ENCODE assay signal across 14 cellular contexts in genomic region chr11:67665537-67666302, GRCh38. TPM values are rescaled to one million over a fixed set of nuclear protein-coding genes. Genes with fewer than 3 reads are reported as not detected.
DNase-seq lines count a peak whose midpoint lies in the region; ATAC-seq, FAIRE-seq and TF ChIP-seq lines count a peak whose summit lies in the region.
"Had no signal": no experiment of that assay in that cellular context is flagged by ENCODE, and none has a peak within 500 bp of the region (broad histone marks: within the 10 kb centered on the region; RNA-seq: fewer than 3 reads in every experiment).

No MANE protein-coding gene starts in this region.

- H3K9ac ChIP-seq in mammary epithelial cell (ENCODE audit: insufficient read depth, low read length), result no peak overlapping the region
- no peak overlapping the region for H3K9ac ChIP-seq in PC-3 (ENCODE audit: low read length)
- no peak overlapping the region for H3K9ac ChIP-seq in keratinocyte (ENCODE audit: control insufficient read depth, extremely low read depth, insufficient read depth, low read length)
- H3K9ac ChIP-seq in mesenchymal stem cell (ENCODE audit: low read length), result no peak overlapping the region

- H3K27ac ChIP-seq in mammary epithelial cell (ENCODE audit: insufficient read depth, low read depth, low read length) (no peak overlapping the region), PC-3 (ENCODE audit: low read length) (no peak overlapping the region), keratinocyte (ENCODE audit: control insufficient read depth, insufficient read depth, low read length) (no peak overlapping the region), upper lobe of left lung (no peak overlapping the region), mesenchymal stem cell (ENCODE audit: low read length, poor library complexity, severe bottlenecking) (no peak overlapping the region)

- no peak overlapping the region for H3K18ac ChIP-seq in mesenchymal stem cell (ENCODE audit: low read depth in 1 of 2, low read length in 2 of 2)

- no peak for TF ChIP-seq EP300 in upper lobe of left lung (IDR thresholded peaks at IDR 0.05)

- H4K8ac ChIP-seq in mesenchymal stem cell (ENCODE audit: low read length), result no peak overlapping the region

- in situ Hi-C loops in mammary epithelial cell (cut with MboI; ENCODE audit: low sequenced_read_pairs in 2 of 2), result no loop called here

- H3K23ac ChIP-seq in mesenchymal stem cell (ENCODE audit: low read length in 2 of 2), result no peak overlapping the region

- no peak overlapping the region for H2BK12ac ChIP-seq in mesenchymal stem cell (ENCODE audit: low read length in 2 of 2)

- POLR2A ChIA-PET in MCF 10A (lab: Yijun Ruan, JAX) (interaction anchor here (1.0 kb wide), 1 partner anchor 54 kb away, joined by 3 read pairs; no protein-coding TSS in a partner anchor), PC-3 (lab: Charles Lee; ENCODE audit: unreplicated experiment) (no interaction called here)

- no peak for FAIRE-seq in keratinocyte (lab: Jason Lieb, UNC)

- H3K4me1 ChIP-seq in mammary epithelial cell (ENCODE audit: insufficient read depth, low read length) (no peaks in the 10 kb centered on the region), PC-3 (ENCODE audit: insufficient read depth, low read length) (no peaks in the 10 kb centered on the region), keratinocyte (ENCODE audit: control insufficient read depth, extremely low read depth, insufficient read depth, low read length) (no peaks in the 10 kb centered on the region), upper lobe of left lung (no peaks in the 10 kb centered on the region), mesenchymal stem cell (ENCODE audit: control insufficient read depth, insufficient read depth, low read depth, low read length) (peaks cover 2% of the 10 kb centered on the region)

- no peak overlapping the region for H4K91ac ChIP-seq in mesenchymal stem cell (ENCODE audit: low read length)

- H3K79me1 ChIP-seq in mesenchymal stem cell (replicated peaks; ENCODE audit: low read length, poor library complexity, severe bottlenecking), result no peaks in the 10 kb centered on the region

- no peaks in the 10 kb centered on the region for H3K4me1 Mint-ChIP-seq in MCF 10A (ENCODE audit: insufficient read depth, unreplicated experiment)

- H3K36me3 Mint-ChIP-seq in MCF 10A (ENCODE audit: insufficient read depth, unreplicated experiment), result no peaks in the 10 kb centered on the region
- H3K36me3 Mint-ChIP-seq: IgD-negative memory B cell had no signal

- H3K36me3 ChIP-seq in mammary epithelial cell (ENCODE audit: insufficient read depth, low read length) (no peaks in the 10 kb centered on the region), PC-3 (ENCODE audit: low read depth, low read length) (no peaks in the 10 kb centered on the region), keratinocyte (ENCODE audit: control insufficient read depth in 2 of 2, extremely low read depth in 1 of 2, insufficient read depth in 2 of 2, low read length in 2 of 2) (no peaks in the 10 kb centered on the region), upper lobe of left lung (no peaks in the 10 kb centered on the region), mesenchymal stem cell (ENCODE audit: control insufficient read depth in 1 of 2, insufficient read depth in 2 of 2, low read depth in 1 of 2, low read length in 2 of 2) (no peaks in the 10 kb centered on the region)

- no peaks in the 10 kb centered on the region for H3K9me1 ChIP-seq in keratinocyte (ENCODE audit: control insufficient read depth, extremely low read depth, insufficient read depth, low read length)

- ATAC-seq in PC-3 (peak; percentile 87), upper lobe of left lung (ENCODE audit: low FRiP score in 2 of 2) (peak in 1 of 2 donors; percentile 24)

- H3K4me3 ChIP-seq in mammary epithelial cell (replicated peaks in 1 of 3; ENCODE audit: insufficient read depth in 1 of 3, low read depth in 2 of 3, low read length in 3 of 3) (no peak overlapping the region), PC-3 (ENCODE audit: low read length) (no peak overlapping the region), keratinocyte (ENCODE audit: control insufficient read depth in 2 of 3, extremely low read depth in 1 of 3, insufficient read depth in 2 of 3, low read depth in 1 of 3, low read length in 3 of 3) (no peak overlapping the region), upper lobe of left lung (no peak overlapping the region), foreskin fibroblast (ENCODE audit: low read depth in 1 of 2, low read length in 2 of 2) (no peak overlapping the region), mesenchymal stem cell (ENCODE audit: insufficient read depth in 1 of 2, low read depth in 1 of 2, low read length in 2 of 2) (no peak overlapping the region)

- H2AK5ac ChIP-seq in mesenchymal stem cell (ENCODE audit: low read length, severe bottlenecking), result no peak overlapping the region

- H3K9me2 ChIP-seq in PC-3 (replicated peaks; ENCODE audit: low read length), result no peaks in the 10 kb centered on the region

- 100% methylated on average over 2 of the region's 25 CpGs for WGBS in mammary epithelial cell (ENCODE audit: low coverage, missing lambda C conversion rate)
- WGBS in upper lobe of left lung, 2 donors, result 66 to 72% methylated on average over 17 to 21 of the region's 25 CpGs
- WGBS in mesenchymal stem cell, result 85% methylated on average over 25 of the region's 25 CpGs

- H4K20me1 ChIP-seq in mammary epithelial cell (ENCODE audit: insufficient read depth, low read length) (no peaks in the 10 kb centered on the region), PC-3 (ENCODE audit: low read length) (no peaks in the 10 kb centered on the region), keratinocyte (ENCODE audit: control insufficient read depth, extremely low read depth, insufficient read depth, low read length) (no peaks in the 10 kb centered on the region)

- H3F3A ChIP-seq in PC-3 (ENCODE audit: low read length, unreplicated experiment), result no peaks in the 10 kb centered on the region

- no peak overlapping the region for H3K4me3 Mint-ChIP-seq in MCF 10A (ENCODE audit: unreplicated experiment)
- H3K4me3 Mint-ChIP-seq: T-helper 1 cell treated with Interleukin-12 subunit alpha and Interleukin-12 subunit beta and Interleukin-4 antibody, amounts not matched to agents 30 μg/mL and 1 μg/mL, for 36 hours had no signal

- H3K27me3 ChIP-seq in mammary epithelial cell (ENCODE audit: insufficient read depth, low read length), result no peaks in the 10 kb centered on the region
- H3K27me3 ChIP-seq in PC-3 (ENCODE audit: low read length), result no peaks in the 10 kb centered on the region
- H3K27me3 ChIP-seq in keratinocyte (ENCODE audit: control insufficient read depth, extremely low read depth, insufficient read depth, low read length), result no peaks in the 10 kb centered on the region
- H3K27me3 ChIP-seq in upper lobe of left lung, result no peaks in the 10 kb centered on the region
- H3K27me3 ChIP-seq in mesenchymal stem cell (ENCODE audit: control insufficient read depth in 1 of 2, insufficient read depth in 1 of 2, low read length in 2 of 2), result peaks cover 15 to 57% of the 10 kb centered on the region in 2 experiments

- intact Hi-C loops in MCF 10A (cut with micrococcal nuclease), result no loop called here
- intact Hi-C loops in mammary epithelial cell (cut with micrococcal nuclease), result no loop called here
- intact Hi-C loops in PC-3 (cut with micrococcal nuclease), result loop anchor here (1.0 kb wide), 1 partner anchor 26 kb away; no protein-coding TSS in a partner anchor

- H3K79me2 ChIP-seq in mammary epithelial cell (ENCODE audit: insufficient read depth, low read length) (no peaks in the 10 kb centered on the region), PC-3 (ENCODE audit: low read length) (no peaks in the 10 kb centered on the region), keratinocyte (ENCODE audit: control insufficient read depth, insufficient read depth, low read length) (no peaks in the 10 kb centered on the region)

- TF ChIP-seq CTCF in MCF 10A (IDR thresholded peaks at IDR 0.05; ENCODE audit: unreplicated experiment), result peak; percentile 22
- TF ChIP-seq CTCF in mammary epithelial cell (conservative IDR thresholded peaks at IDR 0.05 in 1 of 2, IDR thresholded peaks at IDR 0.05 in 1 of 2; ENCODE audit: extremely low read depth in 1 of 2, insufficient read depth in 1 of 2, low read depth in 1 of 2, low read length in 2 of 2), result peak in 1 of 2 donors; percentile 68
- peak; percentile 76 for TF ChIP-seq CTCF in PC-3 (conservative IDR thresholded peaks at IDR 0.05; ENCODE audit: low read depth, low read length)
- TF ChIP-seq CTCF in keratinocyte (optimal IDR thresholded peaks at IDR 0.05 in 1 of 3, IDR thresholded peaks at IDR 0.05 in 1 of 3, conservative IDR thresholded peaks at IDR 0.05 in 1 of 3; ENCODE audit: extremely low read depth in 1 of 3, insufficient read depth in 2 of 3, low read length in 3 of 3), result peak in 2 of 3 experiments; percentile 22 to 55
- peak in 3 of 6 experiments; percentile 50 to 61 (median 54) for TF ChIP-seq CTCF in upper lobe of left lung (IDR thresholded peaks at IDR 0.05)
- no peak for TF ChIP-seq CTCF in foreskin fibroblast (IDR thresholded peaks at IDR 0.05; ENCODE audit: low read depth, low read length)

- H2BK15ac ChIP-seq in mesenchymal stem cell (ENCODE audit: low read depth, poor library complexity, severe bottlenecking), result no peak overlapping the region

- H3K4me2 ChIP-seq in mammary epithelial cell (ENCODE audit: insufficient read depth, low read depth, low read length) (no peak overlapping the region), PC-3 (ENCODE audit: low read length) (no peak overlapping the region), keratinocyte (ENCODE audit: control insufficient read depth, extremely low read depth, insufficient read depth, low read depth, low read length) (no peak overlapping the region), mesenchymal stem cell (ENCODE audit: low read length, poor library complexity, severe bottlenecking) (no peak overlapping the region)

- dilution Hi-C loops in mammary epithelial cell (cut with HindIII; ENCODE audit: low sequenced_read_pairs), result no loop called here
- dilution Hi-C loops in keratinocyte (cut with MboI; ENCODE audit: extremely low pct_ligation_motif_present, low sequenced_read_pairs), result no loop called here

- H3K9me3 ChIP-seq in mammary epithelial cell (replicated peaks; ENCODE audit: insufficient read depth, low read length) (no peaks in the 10 kb centered on the region), PC-3 (ENCODE audit: low read length) (no peaks in the 10 kb centered on the region), keratinocyte (ENCODE audit: control insufficient read depth, low read depth, low read length) (no peaks in the 10 kb centered on the region), upper lobe of left lung (no peaks in the 10 kb centered on the region), mesenchymal stem cell (ENCODE audit: control insufficient read depth, low read length) (no peaks in the 10 kb centered on the region)

- TF ChIP-seq POLR2A in upper lobe of left lung (IDR thresholded peaks at IDR 0.05), result no peak

- peak; percentile 27 for DNase-seq in MCF 10A (ENCODE audit: unreplicated experiment)
- DNase-seq in mammary epithelial cell, result no peak
- peak; percentile 72 for DNase-seq in PC-3
- no peak for DNase-seq in keratinocyte (ENCODE audit: low read depth, low spot score)
- DNase-seq in upper lobe of left lung, result peak; percentile 55 to 64
- DNase-seq in foreskin fibroblast, result no peak
- DNase-seq in mesenchymal stem cell, result no peak
- no peak for DNase-seq in activated naive CD4-positive, alpha-beta T cell (lab: John Stamatoyannopoulos, UW)
- DNase-seq: activated T-cell treated with anti-CD3 and anti-CD28 coated beads for 4 hours, erythroblast, NCI-H446 treated with DMSO at 0.1 percent for 48 hours had no signal

- H2AFZ ChIP-seq in mammary epithelial cell (ENCODE audit: low read depth, low read length) (no peak overlapping the region), PC-3 (ENCODE audit: low read length) (peak overlapping the region; percentile 71; the same call in 1 of the 2 replicates), keratinocyte (ENCODE audit: control insufficient read depth, low read length) (no peak overlapping the region), mesenchymal stem cell (ENCODE audit: low read depth, low read length) (no peak overlapping the region)

- no peak overlapping the region for H2BK5ac ChIP-seq in mesenchymal stem cell (ENCODE audit: low read depth, low read length, poor library complexity, severe bottlenecking)

- H3K14ac ChIP-seq in mesenchymal stem cell (ENCODE audit: low read length in 2 of 2), result no peak overlapping the region

- no peak overlapping the region for H2BK120ac ChIP-seq in mesenchymal stem cell (ENCODE audit: low read depth, low read length)

- no TSS peak for BruUV-seq in MCF 10A (replicated peaks; lab: Mats Ljungman, UMichigan)
- BruUV-seq in mammary epithelial cell (replicated peaks; lab: Mats Ljungman, UMichigan), result no TSS peak
- no TSS peak for BruUV-seq in PC-3 (replicated peaks; lab: Mats Ljungman, UMichigan)

- H3K9me3 Mint-ChIP-seq in MCF 10A (ENCODE audit: unreplicated experiment), result no peaks in the 10 kb centered on the region
- H3K9me3 Mint-ChIP-seq: IgD-negative memory B cell; T-helper 1 cell treated with Interleukin-12 subunit alpha and Interleukin-12 subunit beta and Interleukin-4 antibody, amounts not matched to agents 30 μg/mL and 1 μg/mL, for 36 hours had no signal

- no peaks in the 10 kb centered on the region for H3K27me3 Mint-ChIP-seq in MCF 10A (ENCODE audit: insufficient read depth, unreplicated experiment)

- CTCF ChIA-PET in MCF 10A (lab: Yijun Ruan, JAX) (interaction anchor here (0.6 to 0.7 kb wide), 2 partner anchors 14 to 46 kb away, joined by 4 read pairs; no protein-coding TSS in a partner anchor), mammary epithelial cell (lab: Charles Lee; ENCODE audit: low non-redundant PET) (no interaction called here), PC-3 (lab: Charles Lee) (interaction anchor here (0.6 to 1.5 kb wide), 3 partner anchors 25 to 431 kb away, joined by 3 to 8 read pairs (median 6); partner anchors contain the start of gene NUDT8)

- no peak overlapping the region for H3K4ac ChIP-seq in mesenchymal stem cell (ENCODE audit: low read depth in 1 of 2, low read length in 2 of 2)

- no peak overlapping the region for H3K27ac Mint-ChIP-seq in MCF 10A (ENCODE audit: low read depth, unreplicated experiment)
- H3K27ac Mint-ChIP-seq: IgD-negative memory B cell; T-helper 1 cell treated with Interleukin-12 subunit alpha and Interleukin-12 subunit beta and Interleukin-4 antibody, amounts not matched to agents 30 μg/mL and 1 μg/mL, for 36 hours had no signal

RNA-seq across cellular contexts. Expression of gene ALDH3B2, which starts 8.7 kb away (rescaled TPM):
- total RNA-seq in MCF 10A (2022), result not detected in 2 replicates
- total RNA-seq in mammary epithelial cell, result 1 to 10 TPM in 1 of 2 donors, under 1 TPM in 1; 0.17 to 1.1 TPM
- polyA plus RNA-seq in mammary epithelial cell, result 0.65 TPM
- polyA minus RNA-seq in mammary epithelial cell, result not detected
- total RNA-seq in PC-3 (2014; rRNA removed), result 0.40 TPM in 1 of 2 replicates, not detected in the other
- polyA plus RNA-seq in keratinocyte, result 0.25 to 1.1 TPM (median 0.67 TPM) in 3 replicates
- polyA plus RNA-seq in keratinocyte (2011; ENCODE audit: low read depth), result 12.5 TPM
- 0.84 and 0.99 TPM in 2 replicates for polyA plus RNA-seq in keratinocyte (2011; cell fraction: cytosol; rRNA removed)
- polyA plus RNA-seq in keratinocyte (2011; cell fraction: nucleus; rRNA removed), result 0.65 and 0.83 TPM in 2 replicates
- 0.55 and 35.8 TPM in 2 replicates for polyA plus RNA-seq in keratinocyte (2012; ENCODE audit: low replicate concordance)
- 1.0 to 1.5 TPM (median 1.3 TPM) in 3 replicates for polyA minus RNA-seq in keratinocyte
- 0.96 TPM for polyA minus RNA-seq in keratinocyte (2011; cell fraction: cytosol; rRNA and poly(A)+ RNA removed)
- polyA minus RNA-seq in keratinocyte (2011; cell fraction: nucleus; rRNA and poly(A)+ RNA removed), result 1.3 and 2.4 TPM in 2 replicates
- 1 to 10 TPM in 2 of 6 donors, under 1 TPM in 3, not detected in 1; 0.30 to 6.4 (median 0.86) TPM for total RNA-seq in upper lobe of left lung
- not detected for polyA plus RNA-seq in mesenchymal stem cell (2013, experiment 1 of 2)
- polyA plus RNA-seq in mesenchymal stem cell (2013, experiment 2 of 2), result not detected
- polyA plus RNA-seq: IgD-negative memory B cell had no signal

RNA-seq across cellular contexts. Expression of gene ACY3, which starts 15.2 kb away (rescaled TPM):
- not detected in 2 replicates for total RNA-seq in MCF 10A (2022)
- total RNA-seq in mammary epithelial cell, result under 1 TPM in 1 of 2 donors, not detected in 1; 0.24 TPM
- polyA plus RNA-seq in mammary epithelial cell, result 0.08 TPM
- polyA minus RNA-seq in mammary epithelial cell, result not detected
- total RNA-seq in PC-3 (2014; rRNA removed), result not detected in 2 replicates
- not detected in 3 replicates for polyA plus RNA-seq in keratinocyte
- not detected for polyA plus RNA-seq in keratinocyte (2011; ENCODE audit: low read depth)
- not detected in 2 replicates for polyA plus RNA-seq in keratinocyte (2011; cell fraction: cytosol; rRNA removed)
- polyA plus RNA-seq in keratinocyte (2011; cell fraction: nucleus; rRNA removed), result not detected in 2 replicates
- 0.08 TPM in 1 of 2 replicates, not detected in the other for polyA plus RNA-seq in keratinocyte (2012; ENCODE audit: low replicate concordance)
- polyA minus RNA-seq in keratinocyte, result not detected in 3 replicates
- polyA minus RNA-seq in keratinocyte (2011; cell fraction: cytosol; rRNA and poly(A)+ RNA removed), result not detected
- polyA minus RNA-seq in keratinocyte (2011; cell fraction: nucleus; rRNA and poly(A)+ RNA removed), result not detected in 2 replicates
- total RNA-seq in upper lobe of left lung, result 1 to 10 TPM in 1 of 6 donors, under 1 TPM in 1, not detected in 4; 0.37 to 3.2 TPM
- polyA plus RNA-seq in mesenchymal stem cell (2013, experiment 1 of 2), result not detected
- polyA plus RNA-seq in mesenchymal stem cell (2013, experiment 2 of 2), result not detected

RNA-seq across cellular contexts. Expression of gene TBX10, which starts 26.2 kb away (rescaled TPM):
- total RNA-seq in MCF 10A (2022) (not detected in 2 replicates), mammary epithelial cell (not detected), PC-3 (2014; rRNA removed) (not detected in 2 replicates), upper lobe of left lung (not detected)
- polyA plus RNA-seq in mammary epithelial cell (not detected), keratinocyte (not detected in 3 replicates)
- polyA minus RNA-seq in mammary epithelial cell (not detected), keratinocyte (not detected in 3 replicates)
- not detected for polyA plus RNA-seq in keratinocyte (2011; ENCODE audit: low read depth)
- polyA plus RNA-seq in keratinocyte (2011; cell fraction: cytosol; rRNA removed), result not detected in 2 replicates
- polyA plus RNA-seq in keratinocyte (2011; cell fraction: nucleus; rRNA removed), result not detected in 2 replicates
- not detected in 2 replicates for polyA plus RNA-seq in keratinocyte (2012; ENCODE audit: low replicate concordance)
- polyA minus RNA-seq in keratinocyte (2011; cell fraction: cytosol; rRNA and poly(A)+ RNA removed), result not detected
- not detected in 2 replicates for polyA minus RNA-seq in keratinocyte (2011; cell fraction: nucleus; rRNA and poly(A)+ RNA removed)
- polyA plus RNA-seq in mesenchymal stem cell (2013, experiment 1 of 2), result not detected
- polyA plus RNA-seq in mesenchymal stem cell (2013, experiment 2 of 2), result not detected
- total RNA-seq: renal cortical epithelial cell had no signal
- polyA plus RNA-seq: IgD-negative memory B cell had no signal

RNA-seq across cellular contexts. Expression of gene NUDT8, which starts 36.0 kb away (rescaled TPM):
- total RNA-seq in MCF 10A (2022) (3.6 and 6.9 TPM in 2 replicates), mammary epithelial cell (10 to 100 TPM in 1 of 2 donors, 1 to 10 TPM in 1; 4.2 to 13.4 TPM), PC-3 (2014; rRNA removed) (36.3 and 50.6 TPM in 2 replicates), upper lobe of left lung (10 to 100 TPM in 4 of 6 donors, 1 to 10 TPM in 1, not detected in 1; 4.3 to 17.8 (median 13.9) TPM)
- polyA plus RNA-seq in mammary epithelial cell (4.8 TPM), keratinocyte (1.1 to 1.6 TPM (median 1.5 TPM) in 3 replicates)
- polyA minus RNA-seq in mammary epithelial cell (not detected), keratinocyte (0.72 to 1.8 TPM in 2 of 3 replicates, not detected in the other)
- polyA plus RNA-seq in keratinocyte (2011; ENCODE audit: low read depth), result not detected
- 0.68 and 2.5 TPM in 2 replicates for polyA plus RNA-seq in keratinocyte (2011; cell fraction: cytosol; rRNA removed)
- polyA plus RNA-seq in keratinocyte (2011; cell fraction: nucleus; rRNA removed), result 1.9 and 2.7 TPM in 2 replicates
- polyA plus RNA-seq in keratinocyte (2012; ENCODE audit: low replicate concordance), result 6.7 and 15.8 TPM in 2 replicates
- polyA minus RNA-seq in keratinocyte (2011; cell fraction: cytosol; rRNA and poly(A)+ RNA removed), result not detected
- 1.2 TPM in 1 of 2 replicates, not detected in the other for polyA minus RNA-seq in keratinocyte (2011; cell fraction: nucleus; rRNA and poly(A)+ RNA removed)
- polyA plus RNA-seq in mesenchymal stem cell (2013, experiment 1 of 2), result 6.9 TPM
- 6.6 TPM for polyA plus RNA-seq in mesenchymal stem cell (2013, experiment 2 of 2)

RNA-seq across cellular contexts. Expression of gene NDUFV1, which starts 59.0 kb away (rescaled TPM):
- 158 and 223 TPM in 2 replicates for total RNA-seq in MCF 10A (2022)
- 100 to 1,000 TPM; 144 to 163 TPM for total RNA-seq in mammary epithelial cell
- 125 TPM for polyA plus RNA-seq in mammary epithelial cell
- polyA minus RNA-seq in mammary epithelial cell, result 72.1 TPM
- 499 and 686 TPM in 2 replicates for total RNA-seq in PC-3 (2014; rRNA removed)
- 92.9 to 118 TPM (median 102 TPM) in 3 replicates for polyA plus RNA-seq in keratinocyte
- polyA plus RNA-seq in keratinocyte (2011; ENCODE audit: low read depth), result 74.0 TPM
- polyA plus RNA-seq in keratinocyte (2011; cell fraction: cytosol; rRNA removed), result 38.6 and 103 TPM in 2 replicates
- polyA plus RNA-seq in keratinocyte (2011; cell fraction: nucleus; rRNA removed), result 208 and 255 TPM in 2 replicates
- polyA plus RNA-seq in keratinocyte (2012; ENCODE audit: low replicate concordance), result 112 and 133 TPM in 2 replicates
- polyA minus RNA-seq in keratinocyte, result 69.1 to 102 TPM (median 70.3 TPM) in 3 replicates
- 168 TPM for polyA minus RNA-seq in keratinocyte (2011; cell fraction: cytosol; rRNA and poly(A)+ RNA removed)
- polyA minus RNA-seq in keratinocyte (2011; cell fraction: nucleus; rRNA and poly(A)+ RNA removed), result 54.4 and 58.9 TPM in 2 replicates
- 100 to 1,000 TPM; 169 to 395 (median 205) TPM for total RNA-seq in upper lobe of left lung
- polyA plus RNA-seq in mesenchymal stem cell (2013, experiment 1 of 2), result 65.0 TPM
- polyA plus RNA-seq in mesenchymal stem cell (2013, experiment 2 of 2), result 60.8 TPM

Comparison
In these comparisons a context has a peak if more than half of its experiments do, and no peak if none do; other contexts are left out.
1. DNase-seq: peak in MCF 10A (single experiment), PC-3 (single experiment) and upper lobe of left lung (2 of 2); none in mammary epithelial cell (single experiment), keratinocyte (single experiment), foreskin fibroblast (0 of 2), mesenchymal stem cell (single experiment) and activated naive CD4-positive, alpha-beta T cell (0 of 4).